Comparison of ENCODE assay signal across 12 cellular contexts in genomic region chr4:102599455-102599854, GRCh38.
DNase-seq lines count a peak whose midpoint lies in the region; ATAC-seq and TF ChIP-seq lines count a peak whose summit lies in the region.
"Had no signal": no experiment of that assay in that cellular context is flagged by ENCODE, and none has a peak within 500 bp of the region (broad histone marks: within the 10 kb centered on the region; RNA-seq: fewer than 3 reads in every experiment).

No MANE protein-coding gene starts in this region.

- intact Hi-C loops in CD14-positive monocyte (cut with micrococcal nuclease), result no loop called here

- H3K27me3 Mint-ChIP-seq in T-cell, result no peaks in the 10 kb centered on the region
- no peaks in the 10 kb centered on the region for H3K27me3 Mint-ChIP-seq in CD14-positive monocyte (ENCODE audit: low read depth in 3 of 3)
- H3K27me3 Mint-ChIP-seq: brain had no signal

- H3K9me3 Mint-ChIP-seq in T-cell (no peaks in the 10 kb centered on the region), CD14-positive monocyte (no peaks in the 10 kb centered on the region)
- H3K9me3 Mint-ChIP-seq: brain had no signal

- POLR2A ChIA-PET in T-cell (lab: Charles Lee), result interaction anchor here in 1 of 2 donors (0.8 to 1.1 kb wide), 2 partner anchors 12 to 96 kb away, joined by 3 read pairs; no protein-coding TSS in a partner anchor

- peaks cover 78% of the 10 kb centered on the region for H3K36me3 Mint-ChIP-seq in T-cell
- peaks cover 82 to 84% of the 10 kb centered on the region in 2 donors for H3K36me3 Mint-ChIP-seq in CD14-positive monocyte

- H3K4me3 Mint-ChIP-seq in T-cell, result peak overlapping the region in 1 of 3 donors; percentile 46
- no peak overlapping the region for H3K4me3 Mint-ChIP-seq in CD14-positive monocyte
- H3K4me3 Mint-ChIP-seq: brain had no signal

- ATAC-seq in GM18511 (IDR thresholded peaks at IDR 0.05; ENCODE audit: unreplicated experiment), result peak; percentile 34
- ATAC-seq in GM21367 (IDR thresholded peaks at IDR 0.05; ENCODE audit: unreplicated experiment), result peak; percentile 8
- ATAC-seq in T-cell (replicated peaks in 1 of 4), result no peak
- peak; percentile 72 for ATAC-seq in foreskin keratinocyte
- ATAC-seq: mucosa of descending colon had no signal

- peak overlapping the region; percentile 50 for H3K27ac ChIP-seq in foreskin keratinocyte

- CTCF ChIA-PET in T-cell (lab: Charles Lee), result interaction anchor here (0.7 to 0.9 kb wide), 3 partner anchors 9 to 168 kb away, joined by 3 to 4 read pairs (median 3); no protein-coding TSS in a partner anchor

- H3K4me1 ChIP-seq in foreskin keratinocyte, result peaks cover 14% of the 10 kb centered on the region

- H3K27me3 ChIP-seq in foreskin keratinocyte, result no peaks in the 10 kb centered on the region

- H3K27ac Mint-ChIP-seq in T-cell (peak overlapping the region; percentile 91 to 95), CD14-positive monocyte (peak overlapping the region in 1 of 7 donors; percentile 58)
- H3K27ac Mint-ChIP-seq: brain had no signal

- DNase-seq in T-cell, result no peak
- peak; percentile 51 to 72 for DNase-seq in foreskin keratinocyte
- DNase-seq in NCI-H146 (lab: John Stamatoyannopoulos, UW), result no peak
- DNase-seq in CD14-positive monocyte (ENCODE audit: low spot score), result no peak
- no peak for DNase-seq in NCI-H2029 treated with DMSO at 0.1 percent for 48 hours (lab: John Stamatoyannopoulos, UW)
- DNase-seq: COR-L47, mucosa of descending colon, NCI-H2107, substantia nigra had no signal

- TF ChIP-seq CTCF in foreskin keratinocyte (conservative IDR thresholded peaks at IDR 0.05) (no peak), CD14-positive monocyte (IDR thresholded peaks at IDR 0.05) (no peak)

- H3K4me1 Mint-ChIP-seq in T-cell (peaks cover 62 to 77% (median 70%) of the 10 kb centered on the region in 3 donors), CD14-positive monocyte (no peaks in the 10 kb centered on the region)
- H3K4me1 Mint-ChIP-seq: brain had no signal

Comparison
In these comparisons a context has a peak if more than half of its experiments do, and no peak if none do; other contexts are left out.
1. ATAC-seq: peak in GM18511 (single experiment), GM21367 (single experiment) and foreskin keratinocyte (single experiment); none in T-cell (0 of 4).
2. DNase-seq: peak in foreskin keratinocyte (2 of 2); none in T-cell (0 of 34), NCI-H146 (single experiment), CD14-positive monocyte (single experiment) and NCI-H2029 treated with DMSO at 0.1 percent for 48 hours (single experiment).